Comparison of ENCODE assay signal across 8 cellular contexts in genomic region chr10:45000764-45001381, GRCh38. TPM values are rescaled to one million over a fixed set of nuclear protein-coding genes. Genes with fewer than 3 reads are reported as not detected.
DNase-seq lines count a peak whose midpoint lies in the region; ATAC-seq and TF ChIP-seq lines count a peak whose summit lies in the region.

Gene ZNF22 (plus strand): TSS chr10:45000923. CDS start chr10:45003369, 2,446 bp downstream.

- intact Hi-C loops in CD4-positive, alpha-beta memory T cell (cut with micrococcal nuclease), result loop anchor here (1.0 to 10.0 kb wide), 2 partner anchors 42 to 234 kb away; partner anchors contain the start of gene RASSF4
- intact Hi-C loops in Panc1 (cut with micrococcal nuclease; ENCODE audit: unreplicated experiment), result loop anchor here (10.0 kb wide), 1 partner anchor 454 kb away; no protein-coding TSS in a partner anchor
- intact Hi-C loops in activated T-helper 2 cell treated with anti-CD3 and anti-CD28 coated beads, Interferon-gamma antibody, Interleukin-2, Interleukin-4, amounts not matched to agents 10 μg/mL and 5 μg/mL and 100 μg/mL, durations not matched to agents 14 hours and 24 hours and 36 hours (cut with micrococcal nuclease), result loop anchor here (10.0 kb wide), 3 partner anchors 464 to 1186 kb away; partner anchors contain the start of gene ZFAND4

- peaks cover 17% of the 10 kb centered on the region for H3F3A ChIP-seq in neural progenitor cell (ENCODE audit: low read depth)

- H3K4me3 Mint-ChIP-seq in CD4-positive, alpha-beta memory T cell, result peak within 1 kb of the TSS; percentile 89 to 96 (median 94)
- H3K4me3 Mint-ChIP-seq in activated T-helper 2 cell treated with anti-CD3 and anti-CD28 coated beads, Interferon-gamma antibody, Interleukin-2, Interleukin-4, amounts not matched to agents 10 μg/mL and 5 μg/mL and 100 μg/mL, durations not matched to agents 14 hours and 24 hours and 36 hours (ENCODE audit: low read depth), result peak within 1 kb of the TSS; percentile 93
- H3K4me3 Mint-ChIP-seq in neural progenitor cell, result peak within 1 kb of the TSS; percentile 85

- H3K27ac ChIP-seq in CD4-positive, alpha-beta memory T cell (ENCODE audit: low read depth, low read length), result peak within 1 kb of the TSS; percentile 58
- H3K27ac ChIP-seq in Panc1 (ENCODE audit: low read length) (peak within 1 kb of the TSS; percentile 93), neural progenitor cell (no peak within 1 kb of the TSS), substantia nigra (ENCODE audit: low read depth, low read length, poor library complexity, severe bottlenecking) (peak within 1 kb of the TSS; percentile 67)

- H4K20me1 ChIP-seq in neural progenitor cell (ENCODE audit: low read depth), result peaks cover 23% of the 10 kb centered on the region

- CTCF ChIA-PET in CD4-positive, alpha-beta memory T cell (lab: Charles Lee; ENCODE audit: partially characterized antibody), result interaction anchor here (1.2 to 2.2 kb wide), 2 partner anchors 8 to 25 kb away, joined by 3 to 5 read pairs; no protein-coding TSS in a partner anchor
- CTCF ChIA-PET in Panc1 (lab: Charles Lee), result interaction anchor here (1.2 kb wide), 1 partner anchor 68 kb away, joined by 4 read pairs; no protein-coding TSS in a partner anchor

- peaks cover 37% of the 10 kb centered on the region for H3K79me2 ChIP-seq in neural progenitor cell (ENCODE audit: low read depth)

- H3K9ac ChIP-seq in neural progenitor cell, result no peak within 1 kb of the TSS

- H3K4me3 ChIP-seq in CD4-positive, alpha-beta memory T cell (ENCODE audit: low read length in 2 of 2), result peak within 1 kb of the TSS in 1 of 2 donors; percentile 61
- H3K4me3 ChIP-seq in Panc1 (ENCODE audit: low read depth in 2 of 2, low read length in 2 of 2) (peak within 1 kb of the TSS; percentile 53 to 60), neural progenitor cell (peak within 1 kb of the TSS; percentile 52)

- peak within 1 kb of the TSS; percentile 77 for H3K4me2 ChIP-seq in neural progenitor cell

- no peak; the same call in 1 of the 2 replicates for TF ChIP-seq CTCF in Panc1 (IDR thresholded peaks at IDR 0.05)
- TF ChIP-seq CTCF in neural progenitor cell (IDR thresholded peaks at IDR 0.05), result no peak

- no peaks in the 10 kb centered on the region for H3K27me3 ChIP-seq in CD4-positive, alpha-beta memory T cell (ENCODE audit: insufficient read depth, low read length)
- H3K27me3 ChIP-seq in Panc1 (ENCODE audit: control insufficient read depth, insufficient read depth, low read length) (no peaks in the 10 kb centered on the region), neural progenitor cell (no peaks in the 10 kb centered on the region)

- in situ Hi-C loops in Panc1 (cut with HindIII; ENCODE audit: low pct_unique_long_range_greater_than_20kb, low sequenced_read_pairs), result no loop called here

- H3K27ac Mint-ChIP-seq in CD4-positive, alpha-beta memory T cell, result peak within 1 kb of the TSS; percentile 75 to 95 (median 90)
- peak within 1 kb of the TSS; percentile 96 for H3K27ac Mint-ChIP-seq in activated T-helper 2 cell treated with anti-CD3 and anti-CD28 coated beads, Interferon-gamma antibody, Interleukin-2, Interleukin-4, amounts not matched to agents 10 μg/mL and 5 μg/mL and 100 μg/mL, durations not matched to agents 14 hours and 24 hours and 36 hours
- peak within 1 kb of the TSS; percentile 93 for H3K27ac Mint-ChIP-seq in neural progenitor cell

- POLR2A ChIA-PET in CD4-positive, alpha-beta memory T cell (lab: Charles Lee; ENCODE audit: partially characterized antibody), result interaction anchor here (0.9 to 1.0 kb wide), 2 partner anchors 39 to 42 kb away, joined by 4 read pairs; partner anchors contain the start of gene RASSF4
- POLR2A ChIA-PET in Panc1 (lab: Charles Lee), result no interaction called here

- peaks cover 21% of the 10 kb centered on the region for H3K4me1 ChIP-seq in CD4-positive, alpha-beta memory T cell (ENCODE audit: insufficient read depth, low read length)
- peaks cover 10% of the 10 kb centered on the region; the same call in 1 of the 2 replicates for H3K4me1 ChIP-seq in Panc1 (ENCODE audit: control insufficient read depth, insufficient read depth, low read length)
- H3K4me1 ChIP-seq in neural progenitor cell, result peaks cover 10% of the 10 kb centered on the region

- no TSS peak for BruUV-seq in Panc1 (replicated peaks; lab: Mats Ljungman, UMichigan)

- H3K9me3 ChIP-seq in CD4-positive, alpha-beta memory T cell (ENCODE audit: control insufficient read depth in 1 of 2, low read length in 2 of 2), result no peaks in the 10 kb centered on the region
- H3K9me3 ChIP-seq in Panc1 (ENCODE audit: control insufficient read depth, insufficient read depth, low read depth, low read length) (peaks cover 27% of the 10 kb centered on the region; the same call in 1 of the 2 replicates), neural progenitor cell (ENCODE audit: low read depth) (no peaks in the 10 kb centered on the region)

- H3K4me1 Mint-ChIP-seq in CD4-positive, alpha-beta memory T cell, result peaks cover 20 to 48% (median 34%) of the 10 kb centered on the region in 4 donors
- peaks cover 35% of the 10 kb centered on the region for H3K4me1 Mint-ChIP-seq in activated T-helper 2 cell treated with anti-CD3 and anti-CD28 coated beads, Interferon-gamma antibody, Interleukin-2, Interleukin-4, amounts not matched to agents 10 μg/mL and 5 μg/mL and 100 μg/mL, durations not matched to agents 14 hours and 24 hours and 36 hours (ENCODE audit: low read depth)
- H3K4me1 Mint-ChIP-seq in neural progenitor cell, result peaks cover 12% of the 10 kb centered on the region

- H2AFZ ChIP-seq in neural progenitor cell (replicated peaks), result peak within 1 kb of the TSS; percentile 100

- peak; percentile 59 to 68 (median 64) for DNase-seq in CD4-positive, alpha-beta memory T cell
- no peak for DNase-seq in Panc1 (ENCODE audit: low read depth, low spot score)
- DNase-seq in activated T-helper 2 cell treated with anti-CD3 and anti-CD28 coated beads, Interferon-gamma antibody, Interleukin-2, Interleukin-4, amounts not matched to agents 10 μg/mL and 5 μg/mL and 100 μg/mL, durations not matched to agents 14 hours and 24 hours and 36 hours (ENCODE audit: low spot score), result peak; percentile 65
- peak; percentile 42 for DNase-seq in fibroblast of the conjunctiva (ENCODE audit: low read depth)
- peak; percentile 81 for DNase-seq in neural progenitor cell (ENCODE audit: low spot score)
- peak in 34 of 49 donors; percentile 38 to 88 (median 67) for DNase-seq in substantia nigra (lab: John Stamatoyannopoulos, UW)

- H3K36me3 Mint-ChIP-seq in CD4-positive, alpha-beta memory T cell, result peaks cover 26 to 34% of the 10 kb centered on the region in 2 donors
- H3K36me3 Mint-ChIP-seq in activated T-helper 2 cell treated with anti-CD3 and anti-CD28 coated beads, Interferon-gamma antibody, Interleukin-2, Interleukin-4, amounts not matched to agents 10 μg/mL and 5 μg/mL and 100 μg/mL, durations not matched to agents 14 hours and 24 hours and 36 hours (ENCODE audit: low read depth), result peaks cover 47% of the 10 kb centered on the region
- peaks cover 38% of the 10 kb centered on the region for H3K36me3 Mint-ChIP-seq in neural progenitor cell

- no peaks in the 10 kb centered on the region for H3K27me3 Mint-ChIP-seq in CD4-positive, alpha-beta memory T cell
- H3K27me3 Mint-ChIP-seq in activated T-helper 2 cell treated with anti-CD3 and anti-CD28 coated beads, Interferon-gamma antibody, Interleukin-2, Interleukin-4, amounts not matched to agents 10 μg/mL and 5 μg/mL and 100 μg/mL, durations not matched to agents 14 hours and 24 hours and 36 hours (ENCODE audit: low read depth), result peaks cover 10% of the 10 kb centered on the region
- H3K27me3 Mint-ChIP-seq in neural progenitor cell (ENCODE audit: insufficient read depth, low read depth), result peaks cover 6% of the 10 kb centered on the region

- peak; percentile 78 for ATAC-seq in GM19324 (IDR thresholded peaks at IDR 0.05; ENCODE audit: low FRiP score, unreplicated experiment)
- peak; percentile 60 for ATAC-seq in HG03457 (IDR thresholded peaks at IDR 0.05; ENCODE audit: unreplicated experiment)
- peak; percentile 92 for ATAC-seq in Panc1

- H3K9me3 Mint-ChIP-seq in CD4-positive, alpha-beta memory T cell, result peaks cover 0 to 12% (median 6%) of the 10 kb centered on the region in 8 donors
- H3K9me3 Mint-ChIP-seq in activated T-helper 2 cell treated with anti-CD3 and anti-CD28 coated beads, Interferon-gamma antibody, Interleukin-2, Interleukin-4, amounts not matched to agents 10 μg/mL and 5 μg/mL and 100 μg/mL, durations not matched to agents 14 hours and 24 hours and 36 hours, result peaks cover 22% of the 10 kb centered on the region
- peaks cover 41% of the 10 kb centered on the region for H3K9me3 Mint-ChIP-seq in neural progenitor cell

- H3K36me3 ChIP-seq in CD4-positive, alpha-beta memory T cell (ENCODE audit: insufficient read depth, low read length), result no peaks in the 10 kb centered on the region
- H3K36me3 ChIP-seq in Panc1 (ENCODE audit: control insufficient read depth, insufficient read depth, low read length) (no peaks in the 10 kb centered on the region; the same call in 1 of the 2 replicates), neural progenitor cell (peaks cover 18% of the 10 kb centered on the region)

RNA-seq across cellular contexts. Expression of gene ZNF22, which starts in this region (rescaled TPM):
- total RNA-seq in CD4-positive, alpha-beta memory T cell, result 10 to 100 TPM; 26.9 to 27.1 TPM
- 10 to 100 TPM; 34.5 to 40.6 TPM for polyA plus RNA-seq in CD4-positive, alpha-beta memory T cell
- total RNA-seq in Panc1 (2021; ENCODE audit: unreplicated experiment) (14.6 TPM), neural progenitor cell (ENCODE audit: low replicate concordance) (60.2 and 81.0 TPM in 2 replicates)
- 7.9 TPM for polyA plus RNA-seq in Panc1 (2012; ENCODE audit: insufficient read length)
- 24.6 and 25.6 TPM in 2 replicates for total RNA-seq in activated T-helper 2 cell treated with anti-CD3 and anti-CD28 coated beads, Interferon-gamma antibody, Interleukin-2, Interleukin-4, amounts not matched to agents 10 μg/mL and 5 μg/mL and 100 μg/mL, durations not matched to agents 14 hours and 24 hours and 36 hours
